10 cellular contexts compared by ENCODE assay signal in genomic region chr14:72925171-72925759, GRCh38. TPM values are rescaled to one million over a fixed set of nuclear protein-coding genes. Genes with fewer than 3 reads are reported as not detected.
A peak's percentile ranks its signal among the peaks of the same experiment; 100 is the strongest.
DNase-seq lines count a peak whose midpoint lies in the region; ATAC-seq, FAIRE-seq and TF ChIP-seq lines count a peak whose summit lies in the region.
"Had no signal": no experiment of that assay in that cellular context is flagged by ENCODE, and none has a peak within 500 bp of the region (broad histone marks: within the 10 kb centered on the region; RNA-seq: fewer than 3 reads in every experiment).

No MANE protein-coding gene starts in this region.

- H3K4me2 ChIP-seq in astrocyte (ENCODE audit: low read length) = peak overlapping the region; percentile 96

- H3K27me3 ChIP-seq in heart left ventricle (no peaks in the 10 kb centered on the region), heart right ventricle (peaks cover 0 to 6% (median 0%) of the 10 kb centered on the region in 7 donors), astrocyte (ENCODE audit: insufficient read depth, low read length) (no peaks in the 10 kb centered on the region), transverse colon (peaks cover 6% of the 10 kb centered on the region)
- H3K27me3 ChIP-seq: cardiac muscle cell, MG63 had no signal

- DNase-seq in heart left ventricle (no peak), heart right ventricle (no peak), astrocyte (ENCODE audit: low read depth) (no peak), mucosa of descending colon (peak in 2 of 3 donors; percentile 41 to 57), transverse colon (no peak), COLO829 (ENCODE audit: low spot score) (no peak), KG1 (lab: John Stamatoyannopoulos, UW) (no peak), ACHN (no peak)
- DNase-seq: MG63 had no signal

- no peak for TF ChIP-seq POLR2A in heart left ventricle (IDR thresholded peaks at IDR 0.05)
- TF ChIP-seq POLR2A in transverse colon (IDR thresholded peaks at IDR 0.05) = no peak

- in situ Hi-C loops in transverse colon (cut with MboI; ENCODE audit: low pct_ligation_motif_present in 1 of 4, low pct_unique_long_range_greater_than_20kb in 1 of 4, low sequenced_read_pairs in 3 of 4) = no loop called here
- in situ Hi-C loops in ACHN (cut with HindIII; ENCODE audit: low pct_ligation_motif_present, low pct_unique_long_range_greater_than_20kb, low sequenced_read_pairs) = no loop called here

- H4K20me1 ChIP-seq in astrocyte (ENCODE audit: insufficient read depth, low read length) = no peaks in the 10 kb centered on the region

- H3K4me3 Mint-ChIP-seq in astrocyte (ENCODE audit: unreplicated experiment) = peak overlapping the region; percentile 97

- no peaks in the 10 kb centered on the region for H3K36me3 Mint-ChIP-seq in astrocyte (ENCODE audit: low read depth, unreplicated experiment)

- intact Hi-C loops in heart left ventricle (cut with DNase I) = no loop called here
- intact Hi-C loops in heart right ventricle (cut with DNase I) = no loop called here
- intact Hi-C loops in mucosa of descending colon (cut with DNase I, micrococcal nuclease) = no loop called here
- intact Hi-C loops in transverse colon (cut with DNase I; ENCODE audit: low total_unique reads) = no loop called here

- FAIRE-seq in astrocyte (lab: Jason Lieb, UNC) = no peak

- peak overlapping the region; percentile 24 for H3K27ac Mint-ChIP-seq in astrocyte (ENCODE audit: unreplicated experiment)

- H2AFZ ChIP-seq in astrocyte (ENCODE audit: low read depth, low read length) = peak overlapping the region; percentile 99

- H3K4me1 ChIP-seq in heart left ventricle = peaks cover 0 to 18% (median 4%) of the 10 kb centered on the region in 12 donors
- peaks cover 0 to 23% (median 12%) of the 10 kb centered on the region in 9 donors for H3K4me1 ChIP-seq in heart right ventricle
- peaks cover 15% of the 10 kb centered on the region for H3K4me1 ChIP-seq in astrocyte (ENCODE audit: insufficient read depth, low read length)
- no peaks in the 10 kb centered on the region for H3K4me1 ChIP-seq in mucosa of descending colon (ENCODE audit: low read depth)
- H3K4me1 ChIP-seq in transverse colon = peaks cover 0 to 16% (median 5%) of the 10 kb centered on the region in 4 donors

- TF ChIP-seq EP300 in transverse colon (IDR thresholded peaks at IDR 0.05; ENCODE audit: low read depth) = no peak

- H3K9me3 ChIP-seq in heart left ventricle (no peaks in the 10 kb centered on the region), heart right ventricle (no peaks in the 10 kb centered on the region), astrocyte (ENCODE audit: insufficient read depth, low read depth, low read length) (no peaks in the 10 kb centered on the region), mucosa of descending colon (no peaks in the 10 kb centered on the region), transverse colon (no peaks in the 10 kb centered on the region)
- H3K9me3 ChIP-seq: MG63 had no signal

- peaks cover 5% of the 10 kb centered on the region for H3K4me1 Mint-ChIP-seq in astrocyte (ENCODE audit: low read depth, unreplicated experiment)

- H3K4me3 ChIP-seq in heart left ventricle (peak overlapping the region in 7 of 12 donors; percentile 63 to 94 (median 83)), heart right ventricle (peak overlapping the region in 5 of 10 donors; percentile 74 to 84 (median 80)), astrocyte (ENCODE audit: insufficient read depth, low read depth, low read length) (peak overlapping the region; percentile 78), mucosa of descending colon (no peak overlapping the region), transverse colon (peak overlapping the region in 1 of 4 donors; percentile 72)

- no peaks in the 10 kb centered on the region for H3K9me3 Mint-ChIP-seq in astrocyte (ENCODE audit: unreplicated experiment)

- H3K9ac ChIP-seq in astrocyte (ENCODE audit: low read length) = peak overlapping the region; percentile 81

- peaks cover 30% of the 10 kb centered on the region for H3K79me2 ChIP-seq in astrocyte (ENCODE audit: insufficient read depth, low read length)

- H3K36me3 ChIP-seq in heart left ventricle = no peaks in the 10 kb centered on the region
- no peaks in the 10 kb centered on the region for H3K36me3 ChIP-seq in heart right ventricle
- H3K36me3 ChIP-seq in astrocyte (ENCODE audit: insufficient read depth, low read length) = no peaks in the 10 kb centered on the region
- H3K36me3 ChIP-seq in mucosa of descending colon (ENCODE audit: low read depth) = no peaks in the 10 kb centered on the region
- no peaks in the 10 kb centered on the region for H3K36me3 ChIP-seq in transverse colon
- H3K36me3 ChIP-seq: cardiac muscle cell had no signal

- no peak for TF ChIP-seq CTCF in heart left ventricle (IDR thresholded peaks at IDR 0.05)
- TF ChIP-seq CTCF in heart right ventricle (IDR thresholded peaks at IDR 0.05) = no peak
- no peak for TF ChIP-seq CTCF in astrocyte (IDR thresholded peaks at IDR 0.05; ENCODE audit: insufficient read depth, low read depth, low read length)
- TF ChIP-seq CTCF in mucosa of descending colon (IDR thresholded peaks at IDR 0.05) = no peak
- TF ChIP-seq CTCF in transverse colon (IDR thresholded peaks at IDR 0.05) = no peak

- ATAC-seq in heart left ventricle (no peak), heart right ventricle (no peak), mucosa of descending colon (no peak)

- peaks cover under 1% of the 10 kb centered on the region for H3K27me3 Mint-ChIP-seq in astrocyte (ENCODE audit: low read depth, unreplicated experiment)

- H3K27ac ChIP-seq in heart left ventricle = peak overlapping the region in 6 of 12 donors; percentile 17 to 66 (median 41)
- H3K27ac ChIP-seq in heart right ventricle = peak overlapping the region in 2 of 10 donors; percentile 48 to 69
- peak overlapping the region; percentile 53 for H3K27ac ChIP-seq in astrocyte (ENCODE audit: low read depth, low read length)
- H3K27ac ChIP-seq in transverse colon = peak overlapping the region in 3 of 4 donors; percentile 47 to 87 (median 68)
- H3K27ac ChIP-seq: cardiac muscle cell had no signal

- 84 to 91% (median 90%) methylated on average over 21 to 22 of the region's 22 CpGs for WGBS in heart left ventricle, 4 donors
- 88 to 91% methylated on average over 21 to 22 of the region's 22 CpGs for WGBS in heart right ventricle, 2 donors
- 86 to 100% methylated on average over 3 to 22 of the region's 22 CpGs for WGBS in transverse colon (ENCODE audit: low coverage in 1 of 2), 2 donors

RNA-seq across cellular contexts. Expression of gene DCAF4, which starts 1.0 kb away (rescaled TPM):
- total RNA-seq in heart left ventricle (10 to 100 TPM in 2 of 9 donors, 1 to 10 TPM in 7; 5.2 to 13.1 (median 8.6) TPM), heart right ventricle (1 to 10 TPM; 3.8 to 8.9 (median 6.4) TPM), astrocyte (33.5 and 34.3 TPM in 2 replicates), mucosa of descending colon (10 to 100 TPM; 13.9 to 27.0 (median 15.7) TPM), transverse colon (100 to 1,000 TPM in 1 of 4 donors, 10 to 100 TPM in 2, 1 to 10 TPM in 1; 7.9 to 211 (median 22.8) TPM)
- polyA plus RNA-seq in heart left ventricle (10 to 100 TPM in 1 of 2 donors, 1 to 10 TPM in 1; 2.4 to 10.0 TPM), heart right ventricle (1 to 10 TPM; 2.2 to 6.5 TPM)

RNA-seq across cellular contexts. Expression of gene DPF3, which starts 31.4 kb away (rescaled TPM):
- 10 to 100 TPM; 20.5 to 53.8 (median 40.4) TPM for total RNA-seq in heart left ventricle
- polyA plus RNA-seq in heart left ventricle = 10 to 100 TPM; 13.5 to 21.2 TPM
- 10 to 100 TPM; 23.2 to 52.3 (median 43.5) TPM for total RNA-seq in heart right ventricle
- polyA plus RNA-seq in heart right ventricle = 10 to 100 TPM in 1 of 2 donors, 1 to 10 TPM in 1; 3.8 to 18.1 TPM
- 2.4 and 2.7 TPM in 2 replicates for total RNA-seq in astrocyte
- total RNA-seq in mucosa of descending colon = 10 to 100 TPM in 2 of 3 donors, 1 to 10 TPM in 1; 9.3 to 21.9 (median 10.9) TPM
- total RNA-seq in transverse colon = 10 to 100 TPM in 2 of 4 donors, 1 to 10 TPM in 2; 7.1 to 23.5 (median 10.9) TPM

Comparison
In these comparisons a context has a peak if more than half of its experiments do, and no peak if none do; other contexts are left out.
1. DNase-seq: peak in mucosa of descending colon (2 of 3); none in heart left ventricle (0 of 5), heart right ventricle (0 of 2), astrocyte (single experiment), transverse colon (single experiment), COLO829 (single experiment), KG1 (single experiment) and ACHN (single experiment).